Comparison of ENCODE assay signal across 1 cellular context in genomic region chr2:194621945-194622344, GRCh38.
TF ChIP-seq lines count a peak whose summit lies in the region.

No MANE protein-coding gene starts in this region.

TF ChIP-seq in H1, 55 proteins besides CTCF, POLR2A, EP300 and RAD21 (continued from another document):
- no peak for TF ChIP-seq CHD7 (IDR thresholded peaks at IDR 0.05; ENCODE audit: insufficient replicate concordance, low read length)
